ENCODE assay signal across 18 cellular contexts in the genomic region with DNA sequence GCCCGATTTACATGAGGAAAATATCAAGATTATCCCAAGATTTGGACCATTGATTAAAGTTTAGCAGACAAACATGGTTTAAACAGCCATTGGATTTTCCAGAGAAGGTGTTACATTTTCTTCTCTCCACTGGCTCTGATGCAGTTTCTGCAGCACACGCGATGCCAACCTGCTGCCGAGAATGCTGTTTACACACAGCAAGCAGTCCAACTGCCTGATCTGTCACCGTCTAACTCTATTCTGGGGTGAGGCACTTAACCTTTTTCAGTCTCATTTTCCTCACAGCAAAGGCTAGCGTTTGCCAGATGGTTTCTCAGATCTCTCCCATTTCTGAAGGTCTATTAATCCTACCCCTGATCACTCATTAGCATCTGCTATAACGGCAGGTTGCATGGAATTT.
DNase-seq lines count a peak whose midpoint lies in the region; ATAC-seq and TF ChIP-seq lines count a peak whose summit lies in the region.
"Had no signal": no experiment of that assay in that cellular context is flagged by ENCODE, and none has a peak within 500 bp of the region (broad histone marks: within the 10 kb centered on the region; RNA-seq: fewer than 3 reads in every experiment).

No MANE protein-coding gene starts in this region.

- WGBS in upper lobe of left lung, 2 donors = 40 to 44% methylated on average over 7 of the region's 7 CpGs

- H3K4me1 ChIP-seq in colonic mucosa (no peaks in the 10 kb centered on the region), upper lobe of left lung (no peaks in the 10 kb centered on the region)
- H3K4me1 ChIP-seq: SJSA1, thyroid gland had no signal

- ATAC-seq in upper lobe of left lung (ENCODE audit: low FRiP score in 2 of 2) (no peak), GM21515 (IDR thresholded peaks at IDR 0.05; ENCODE audit: unreplicated experiment) (no peak)
- ATAC-seq: activated CD8-positive, alpha-beta T cell treated with anti-CD3 and anti-CD28 coated beads for 36 hours; right cardiac atrium had no signal

- intact Hi-C loops in colonic mucosa (cut with DNase I) = no loop called here

- H3K27ac ChIP-seq in colonic mucosa (no peak overlapping the region), upper lobe of left lung (no peak overlapping the region)
- H3K27ac ChIP-seq: SJSA1, thyroid gland had no signal

- H3K4me3 ChIP-seq in colonic mucosa (no peak overlapping the region), upper lobe of left lung (no peak overlapping the region)
- H3K4me3 ChIP-seq: SJSA1, thyroid gland had no signal

- DNase-seq in DMS 273 treated with DMSO at 0.1 percent for 48 hours (lab: John Stamatoyannopoulos, UW) (peak; percentile 42), NCI-H2029 (lab: John Stamatoyannopoulos, UW) (peak; percentile 90), NCI-H69 (lab: John Stamatoyannopoulos, UW) (peak; percentile 99), colonic mucosa (peak; percentile 18), upper lobe of left lung (no peak), HPDE6-E6E7 (ENCODE audit: extremely low spot score) (no peak)
- no peak for DNase-seq in activated CD8-positive, alpha-beta memory T cell treated with anti-CD3 and anti-CD28 coated beads, Interleukin-2, amount 50 U/mL, for 4 hours
- DNase-seq: activated CD8-positive, alpha-beta T cell treated with anti-CD3 and anti-CD28 coated beads for 36 hours; erythroblast; GF-D8; immature natural killer cell; nephron progenitor cell; right cardiac atrium; stimulated activated CD4-positive, alpha-beta T cell treated with anti-CD3 and anti-CD28 coated beads, Interleukin-1b, Interleukin-23, amount 100 ng/mL, for 48 hours; stimulated activated CD8-positive, alpha-beta memory T cell treated with anti-CD3 and anti-CD28 coated beads, Interleukin-4, amount 100 ng/mL, for 48 hours; thyroid gland had no signal

- TF ChIP-seq POLR2A in upper lobe of left lung (IDR thresholded peaks at IDR 0.05) = no peak

- no peak for TF ChIP-seq EP300 in upper lobe of left lung (IDR thresholded peaks at IDR 0.05)

- H3K9ac ChIP-seq in colonic mucosa (ENCODE audit: low read depth in 2 of 2, low read length in 2 of 2) = no peak overlapping the region

- no peaks in the 10 kb centered on the region for H3K27me3 ChIP-seq in colonic mucosa
- no peaks in the 10 kb centered on the region for H3K27me3 ChIP-seq in upper lobe of left lung
- H3K27me3 ChIP-seq: SJSA1, thyroid gland had no signal

- H3K9me3 ChIP-seq in colonic mucosa = no peaks in the 10 kb centered on the region
- no peaks in the 10 kb centered on the region for H3K9me3 ChIP-seq in upper lobe of left lung
- H3K9me3 ChIP-seq: SJSA1, thyroid gland had no signal

- TF ChIP-seq CTCF in colonic mucosa (IDR thresholded peaks at IDR 0.05) (no peak), upper lobe of left lung (IDR thresholded peaks at IDR 0.05) (no peak)

- no peaks in the 10 kb centered on the region for H3K36me3 ChIP-seq in colonic mucosa
- no peaks in the 10 kb centered on the region for H3K36me3 ChIP-seq in upper lobe of left lung
- H3K36me3 ChIP-seq: SJSA1, thyroid gland had no signal

Comparison
In these comparisons a context has a peak if more than half of its experiments do, and no peak if none do; other contexts are left out.
1. DNase-seq: peak in DMS 273 treated with DMSO at 0.1 percent for 48 hours (single experiment), NCI-H2029 (single experiment), NCI-H69 (single experiment) and colonic mucosa (single experiment); none in activated CD8-positive, alpha-beta memory T cell treated with anti-CD3 and anti-CD28 coated beads, Interleukin-2, amount 50 U/mL, for 4 hours (single experiment), upper lobe of left lung (0 of 2) and HPDE6-E6E7 (single experiment).